Comparison of ENCODE assay signal across 8 cellular contexts in genomic region chr3:57756528-57757401, GRCh38. TPM values are rescaled to one million over a fixed set of nuclear protein-coding genes. Genes with fewer than 3 reads are reported as not detected.
A peak's percentile ranks its signal among the peaks of the same experiment; 100 is the strongest.
DNase-seq lines count a peak whose midpoint lies in the region; ATAC-seq and TF ChIP-seq lines count a peak whose summit lies in the region.

No MANE protein-coding gene starts in this region.

- peaks cover 58% of the 10 kb centered on the region for H3K36me3 Mint-ChIP-seq in Caco-2 (ENCODE audit: insufficient read depth, unreplicated experiment)

- peaks cover 17% of the 10 kb centered on the region for H3K4me1 ChIP-seq in Caco-2
- H3K4me1 ChIP-seq in lower lobe of right lung = peaks cover 44% of the 10 kb centered on the region

- H3K36me3 ChIP-seq in Caco-2 (ENCODE audit: control insufficient read depth, insufficient read depth, low read length) = 0 out of 2 replicates have a peak, but pooled peaks cover 1% of the 10 kb centered on the region
- H3K36me3 ChIP-seq in lower lobe of right lung = no peaks in the 10 kb centered on the region

- peak overlapping the region; percentile 99 for H3K4me3 ChIP-seq in Caco-2 (ENCODE audit: low read depth, low read length)
- peak overlapping the region; percentile 84 for H3K4me3 ChIP-seq in Jurkat, Clone E6-1 (ENCODE audit: low read length)
- H3K4me3 ChIP-seq in dorsolateral prefrontal cortex = peak overlapping the region; percentile 61 to 98 (median 89)
- H3K4me3 ChIP-seq in lower lobe of right lung = peak overlapping the region; percentile 95

- H3K27me3 ChIP-seq in Caco-2 (replicated peaks; ENCODE audit: control insufficient read depth, insufficient read depth, low read length) (no peaks in the 10 kb centered on the region), dorsolateral prefrontal cortex (no peaks in the 10 kb centered on the region), lower lobe of right lung (ENCODE audit: low read depth) (no peaks in the 10 kb centered on the region)

- POLR2A ChIA-PET in Caco-2 (lab: Charles Lee) = interaction anchor here (0.6 to 1.4 kb wide), 4 partner anchors 64 to 201 kb away, joined by 3 to 17 read pairs (median 4); partner anchors contain the start of genes ARF4 and DENND6A

- H3K27me3 Mint-ChIP-seq in Caco-2 (ENCODE audit: insufficient read depth, unreplicated experiment) = no peaks in the 10 kb centered on the region

- DNase-seq in Caco-2 = peak in 1 of 2 experiments; percentile 47
- DNase-seq in Jurkat, Clone E6-1 (ENCODE audit: low read depth, low spot score) = no peak
- DNase-seq in activated CD4-positive, alpha-beta T cell treated with anti-CD3 and anti-CD28 coated beads, Interleukin-2, amount 50 U/mL, for 4 hours = peak; percentile 12 to 17
- DNase-seq in dorsolateral prefrontal cortex = peak in 8 of 10 donors; percentile 23 to 56 (median 40)
- DNase-seq in lower lobe of right lung = peak; percentile 67
- DNase-seq in stimulated activated CD8-positive, alpha-beta memory T cell treated with anti-CD3 and anti-CD28 coated beads, Interleukin-12 subunit alpha, Interleukin-12 subunit beta, amount 100 ng/mL, for 4 hours (ENCODE audit: low read depth) = peak; percentile 10
- DNase-seq in foreskin melanocyte = no peak

- ATAC-seq in GM21528 (IDR thresholded peaks at IDR 0.05; ENCODE audit: low FRiP score, unreplicated experiment) (peak; percentile 24), lower lobe of right lung (peak; percentile 64 to 73)

- intact Hi-C loops in Caco-2 (cut with micrococcal nuclease; ENCODE audit: unreplicated experiment) = loop anchor here (1.0 to 5.0 kb wide), 3 partner anchors 63 to 159 kb away; partner anchors contain the start of genes ARF4 and DENND6A
- intact Hi-C loops in dorsolateral prefrontal cortex (cut with DNase I) = loop anchor here (1.0 to 10.0 kb wide), 4 partner anchors 64 to 202 kb away; partner anchors contain the start of genes ARF4 (in 2 of the 2) and PDE12 (in 2 of the 2)
- intact Hi-C loops in lower lobe of right lung (cut with DNase I) = no loop called here

- peak overlapping the region; percentile 95 for H3K27ac Mint-ChIP-seq in Caco-2 (ENCODE audit: unreplicated experiment)

- no TSS peak for BruUV-seq in Caco-2 (replicated peaks; lab: Mats Ljungman, UMichigan)

- CTCF ChIA-PET in Caco-2 (lab: Charles Lee) = interaction anchor here (1.0 kb wide), 2 partner anchors 11 to 100 kb away, joined by 3 read pairs; no protein-coding TSS in a partner anchor

- H3K4me1 Mint-ChIP-seq in Caco-2 (ENCODE audit: low read depth, unreplicated experiment) = peaks cover 12% of the 10 kb centered on the region

- peak overlapping the region in 55 of 59 donors; percentile 24 to 98 (median 92) for H3K27ac ChIP-seq in dorsolateral prefrontal cortex
- H3K27ac ChIP-seq in lower lobe of right lung = peak overlapping the region; percentile 92

- TF ChIP-seq CTCF in Caco-2 (IDR thresholded peaks at IDR 0.05; ENCODE audit: insufficient read depth in 1 of 2, low read depth in 1 of 2, low read length in 1 of 2, severe bottlenecking in 1 of 2, unreplicated experiment in 1 of 2) (no peak), dorsolateral prefrontal cortex (IDR thresholded peaks at IDR 0.05 in 54 of 56, conservative IDR thresholded peaks at IDR 0.05 in 2 of 56; ENCODE audit: low read depth in 1 of 56, partially characterized antibody in 56 of 56) (peak in 1 of 56 donors; percentile 35), lower lobe of right lung (IDR thresholded peaks at IDR 0.05) (no peak)

- H3K9me3 ChIP-seq in Caco-2 (no peaks in the 10 kb centered on the region), lower lobe of right lung (no peaks in the 10 kb centered on the region)

- no peaks in the 10 kb centered on the region for H3K9me3 Mint-ChIP-seq in Caco-2 (ENCODE audit: unreplicated experiment)

- peak overlapping the region; percentile 95 for H3K4me3 Mint-ChIP-seq in Caco-2 (ENCODE audit: unreplicated experiment)

RNA-seq across cellular contexts. Expression of gene SLMAP, which starts 0.7 kb away (rescaled TPM):
- total RNA-seq in Caco-2 (2022) (126 and 136 TPM in 2 replicates), dorsolateral prefrontal cortex (100 to 1,000 TPM in 1 of 120 experiments, 10 to 100 TPM in 119; 48.2 to 101 (median 69.5) TPM), lower lobe of right lung (66.3 TPM)
- polyA plus RNA-seq in Jurkat, Clone E6-1 (2012; ENCODE audit: insufficient read depth, insufficient read length) = 30.3 TPM

Comparison
In these comparisons a context has a peak if more than half of its experiments do, and no peak if none do; other contexts are left out.
1. DNase-seq: peak in activated CD4-positive, alpha-beta T cell treated with anti-CD3 and anti-CD28 coated beads, Interleukin-2, amount 50 U/mL, for 4 hours (2 of 2), dorsolateral prefrontal cortex (8 of 10), lower lobe of right lung (single experiment) and stimulated activated CD8-positive, alpha-beta memory T cell treated with anti-CD3 and anti-CD28 coated beads, Interleukin-12 subunit alpha, Interleukin-12 subunit beta, amount 100 ng/mL, for 4 hours (single experiment); none in Jurkat, Clone E6-1 (single experiment) and foreskin melanocyte (single experiment).
2. Peak in every context shown above with its lines, with median percentiles within 50 percentile points of each other: H3K4me3 ChIP-seq.